10 cellular contexts compared by ENCODE assay signal in genomic region chr17:65553646-65554567, GRCh38. TPM values are rescaled to one million over a fixed set of nuclear protein-coding genes. Genes with fewer than 3 reads are reported as not detected.
DNase-seq lines count a peak whose midpoint lies in the region; ATAC-seq and TF ChIP-seq lines count a peak whose summit lies in the region.
"Had no signal": no experiment of that assay in that cellular context is flagged by ENCODE, and none has a peak within 500 bp of the region (broad histone marks: within the 10 kb centered on the region; RNA-seq: fewer than 3 reads in every experiment).

No MANE protein-coding gene starts in this region.

- no peak overlapping the region for H4K91ac ChIP-seq in mesenchymal stem cell (ENCODE audit: low read length)

- DNase-seq in stimulated activated naive CD8-positive, alpha-beta T cell treated with anti-CD3 and anti-CD28 coated beads, Interleukin-15, Interleukin-2, amounts not matched to agents 100 U/mL and 50 U/mL, for 24 hours: no peak
- peak; percentile 29 for DNase-seq in astrocyte of the spinal cord (ENCODE audit: low read depth, low spot score)
- DNase-seq in mesenchymal stem cell: no peak
- no peak for DNase-seq in T-helper 9 cell
- DNase-seq in SKM-1 (lab: John Stamatoyannopoulos, UW; ENCODE audit: unreplicated experiment): no peak
- DNase-seq in MM.1S: no peak
- DNase-seq: midbrain, NCI-H82 had no signal

- no peak overlapping the region for H2AK5ac ChIP-seq in mesenchymal stem cell (ENCODE audit: low read length, severe bottlenecking)

- no peak overlapping the region for H3K4ac ChIP-seq in mesenchymal stem cell (ENCODE audit: low read depth in 1 of 2, low read length in 2 of 2)

- H3K18ac ChIP-seq in mesenchymal stem cell (ENCODE audit: low read depth in 1 of 2, low read length in 2 of 2): no peak overlapping the region

- H2BK5ac ChIP-seq in mesenchymal stem cell (ENCODE audit: low read depth, low read length, poor library complexity, severe bottlenecking): no peak overlapping the region

- no peak overlapping the region for H3K4me2 ChIP-seq in mesenchymal stem cell (ENCODE audit: low read length, poor library complexity, severe bottlenecking)
- H3K4me2 ChIP-seq in MM.1S (ENCODE audit: low read depth, low read length): no peak overlapping the region

- H2AFZ ChIP-seq in mesenchymal stem cell (ENCODE audit: low read depth, low read length) (no peak overlapping the region), MM.1S (ENCODE audit: low read length) (no peak overlapping the region)

- H2BK12ac ChIP-seq in mesenchymal stem cell (ENCODE audit: low read length in 2 of 2): no peak overlapping the region

- H3K4me3 Mint-ChIP-seq in stimulated activated naive CD8-positive, alpha-beta T cell treated with anti-CD3 and anti-CD28 coated beads, Interleukin-15, Interleukin-2, amounts not matched to agents 100 ng/mL and 50 ng/mL, for 24 hours: peak overlapping the region; percentile 31

- no peak overlapping the region for H3K27ac ChIP-seq in mesenchymal stem cell (ENCODE audit: low read length, poor library complexity, severe bottlenecking)
- no peak overlapping the region for H3K27ac ChIP-seq in MM.1S (ENCODE audit: low read length)

- in situ Hi-C loops in astrocyte of the spinal cord (cut with HindIII; ENCODE audit: low sequenced_read_pairs): no loop called here

- H3K36me3 Mint-ChIP-seq in stimulated activated naive CD8-positive, alpha-beta T cell treated with anti-CD3 and anti-CD28 coated beads, Interleukin-15, Interleukin-2, amounts not matched to agents 100 ng/mL and 50 ng/mL, for 24 hours (ENCODE audit: low read depth): peaks cover 14% of the 10 kb centered on the region

- H3K36me3 ChIP-seq in mesenchymal stem cell (ENCODE audit: control insufficient read depth in 1 of 2, insufficient read depth in 2 of 2, low read depth in 1 of 2, low read length in 2 of 2): peaks cover 15 to 31% of the 10 kb centered on the region in 2 experiments
- H3K36me3 ChIP-seq in MM.1S (replicated peaks; ENCODE audit: insufficient read depth, low read length): no peaks in the 10 kb centered on the region

- peaks cover 40% of the 10 kb centered on the region for H3K4me1 Mint-ChIP-seq in stimulated activated naive CD8-positive, alpha-beta T cell treated with anti-CD3 and anti-CD28 coated beads, Interleukin-15, Interleukin-2, amounts not matched to agents 100 ng/mL and 50 ng/mL, for 24 hours (ENCODE audit: low read depth)

- ATAC-seq in stimulated activated naive CD8-positive, alpha-beta T cell treated with anti-CD3 and anti-CD28 coated beads, Interleukin-15, Interleukin-2, amounts not matched to agents 100 U/mL and 50 U/mL, for 24 hours: no peak
- no peak for ATAC-seq in HG02870 (IDR thresholded peaks at IDR 0.05; ENCODE audit: unreplicated experiment)

- no peaks in the 10 kb centered on the region for H3K9me2 ChIP-seq in MM.1S (replicated peaks; ENCODE audit: insufficient read depth, low read length)

- peak overlapping the region; percentile 72 for H3K27ac Mint-ChIP-seq in stimulated activated naive CD8-positive, alpha-beta T cell treated with anti-CD3 and anti-CD28 coated beads, Interleukin-15, Interleukin-2, amounts not matched to agents 100 ng/mL and 50 ng/mL, for 24 hours

- H2BK15ac ChIP-seq in mesenchymal stem cell (ENCODE audit: low read depth, poor library complexity, severe bottlenecking): no peak overlapping the region

- no peaks in the 10 kb centered on the region for H3K9me3 ChIP-seq in mesenchymal stem cell (ENCODE audit: control insufficient read depth, low read length)
- no peaks in the 10 kb centered on the region for H3K9me3 ChIP-seq in MM.1S (replicated peaks; ENCODE audit: insufficient read depth, low read length)

- no peaks in the 10 kb centered on the region for H3K9me3 Mint-ChIP-seq in stimulated activated naive CD8-positive, alpha-beta T cell treated with anti-CD3 and anti-CD28 coated beads, Interleukin-15, Interleukin-2, amounts not matched to agents 100 ng/mL and 50 ng/mL, for 24 hours

- WGBS in mesenchymal stem cell: 37% methylated on average over 10 of the region's 10 CpGs

- H3K9ac ChIP-seq in mesenchymal stem cell (ENCODE audit: low read length) (peak overlapping the region; percentile 68), MM.1S (ENCODE audit: low read length) (no peak overlapping the region)

- TF ChIP-seq CTCF in astrocyte of the spinal cord (IDR thresholded peaks at IDR 0.05; ENCODE audit: low read depth, low read length) (no peak), MM.1S (IDR thresholded peaks at IDR 0.05; ENCODE audit: low read length) (no peak)

- H3K79me1 ChIP-seq in mesenchymal stem cell (replicated peaks; ENCODE audit: low read length, poor library complexity, severe bottlenecking): peaks cover 53% of the 10 kb centered on the region

- peaks cover 36% of the 10 kb centered on the region for H3K79me2 ChIP-seq in MM.1S (ENCODE audit: low read length)

- H3K27me3 Mint-ChIP-seq in stimulated activated naive CD8-positive, alpha-beta T cell treated with anti-CD3 and anti-CD28 coated beads, Interleukin-15, Interleukin-2, amounts not matched to agents 100 ng/mL and 50 ng/mL, for 24 hours: no peaks in the 10 kb centered on the region

- H3F3A ChIP-seq in MM.1S (ENCODE audit: insufficient read depth, low read length): no peaks in the 10 kb centered on the region

- H3K4me3 ChIP-seq in astrocyte of the spinal cord (ENCODE audit: low read depth, low read length) (no peak overlapping the region), mesenchymal stem cell (ENCODE audit: insufficient read depth in 1 of 2, low read depth in 1 of 2, low read length in 2 of 2) (peak overlapping the region in 1 of 2 experiments; percentile 64), MM.1S (ENCODE audit: low read length) (no peak overlapping the region)

- no peak overlapping the region for H3K14ac ChIP-seq in mesenchymal stem cell (ENCODE audit: low read length in 2 of 2)

- peaks cover 37% of the 10 kb centered on the region for H3K4me1 ChIP-seq in mesenchymal stem cell (ENCODE audit: control insufficient read depth, insufficient read depth, low read depth, low read length)
- 0 out of 2 replicates have a peak, but pooled peaks cover 17% of the 10 kb centered on the region for H3K4me1 ChIP-seq in MM.1S (ENCODE audit: low read length)

- H3K23ac ChIP-seq in mesenchymal stem cell (ENCODE audit: low read length in 2 of 2): no peak overlapping the region

- no peaks in the 10 kb centered on the region for H4K20me1 ChIP-seq in MM.1S (ENCODE audit: insufficient read depth, low read length)

- H3K27me3 ChIP-seq in mesenchymal stem cell (ENCODE audit: control insufficient read depth in 1 of 2, insufficient read depth in 1 of 2, low read length in 2 of 2): no peaks in the 10 kb centered on the region
- H3K27me3 ChIP-seq in MM.1S (replicated peaks; ENCODE audit: insufficient read depth, low read length): no peaks in the 10 kb centered on the region

- H2BK120ac ChIP-seq in mesenchymal stem cell (ENCODE audit: low read depth, low read length): no peak overlapping the region

- H4K8ac ChIP-seq in mesenchymal stem cell (ENCODE audit: low read length): no peak overlapping the region

RNA-seq across cellular contexts. Expression of gene AXIN2, which starts 7.5 kb away (rescaled TPM):
- polyA plus RNA-seq in mesenchymal stem cell (2013, experiment 1 of 2): 0.17 TPM
- 0.22 TPM for polyA plus RNA-seq in mesenchymal stem cell (2013, experiment 2 of 2)
